Comparison of ENCODE assay signal across 8 cellular contexts in the genomic region with DNA sequence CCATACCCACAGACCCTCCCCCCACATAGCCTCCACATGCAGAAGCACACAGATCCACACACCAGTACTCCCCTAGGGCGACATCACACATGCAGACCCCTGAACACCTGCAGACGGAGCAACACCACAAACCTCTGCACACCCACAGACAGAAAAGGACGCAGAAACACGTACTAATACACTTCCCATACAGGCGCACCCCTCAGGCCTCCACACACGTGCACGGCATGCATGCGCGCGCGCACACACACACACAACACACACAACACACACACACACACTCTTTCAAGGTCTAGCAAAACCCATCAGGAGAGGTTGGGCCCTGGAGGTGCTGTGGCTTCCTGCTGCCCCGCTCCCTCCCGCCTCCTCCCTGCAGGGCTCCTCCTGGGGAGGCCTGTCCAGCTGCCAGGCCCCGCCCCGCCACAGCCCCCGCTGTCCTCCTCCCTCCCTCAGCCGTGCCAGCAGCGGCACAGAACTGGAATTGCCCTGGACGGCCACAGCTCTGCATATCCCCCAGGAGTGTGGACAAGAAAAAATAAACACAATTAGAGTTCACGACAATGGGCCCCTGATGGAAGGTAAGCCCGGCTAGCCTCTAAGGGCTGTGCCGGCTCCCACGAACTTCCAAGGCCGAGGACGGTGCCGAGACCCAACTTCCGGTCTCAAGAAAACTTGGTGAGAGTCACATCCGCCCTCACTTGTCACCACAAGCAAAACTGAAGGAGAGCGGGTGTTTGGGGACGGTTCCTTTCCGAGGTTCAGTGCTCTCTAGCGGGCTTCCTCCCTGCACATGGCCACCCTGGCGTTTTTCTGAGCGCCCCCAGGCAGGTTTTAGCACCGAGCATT. TPM values are rescaled to one million over a fixed set of nuclear protein-coding genes. Genes with fewer than 3 reads are reported as not detected.
DNase-seq lines count a peak whose midpoint lies in the region; ATAC-seq, FAIRE-seq and TF ChIP-seq lines count a peak whose summit lies in the region.

No MANE protein-coding gene starts in this region.

- peaks cover 59% of the 10 kb centered on the region for H3K36me3 Mint-ChIP-seq in CD4-positive, alpha-beta T cell (ENCODE audit: low read depth)
- H3K36me3 Mint-ChIP-seq in naive thymus-derived CD8-positive, alpha-beta T cell: peaks cover 25 to 38% (median 31%) of the 10 kb centered on the region in 3 donors
- peaks cover 32% of the 10 kb centered on the region for H3K36me3 Mint-ChIP-seq in stimulated activated naive CD8-positive, alpha-beta T cell treated with anti-CD3 and anti-CD28 coated beads, Interleukin-15, Interleukin-2, amounts not matched to agents 100 ng/mL and 50 ng/mL, for 24 hours (ENCODE audit: low read depth)

- H3K27ac ChIP-seq in CD4-positive, alpha-beta T cell (ENCODE audit: low read depth, low read length): peak overlapping the region; percentile 92
- peak overlapping the region; percentile 84 for H3K27ac ChIP-seq in fibroblast of lung (ENCODE audit: insufficient read depth, low read length)

- H3K4me1 Mint-ChIP-seq in CD4-positive, alpha-beta T cell (ENCODE audit: low read depth): peaks cover 62% of the 10 kb centered on the region
- peaks cover 32 to 61% (median 49%) of the 10 kb centered on the region in 4 donors for H3K4me1 Mint-ChIP-seq in naive thymus-derived CD8-positive, alpha-beta T cell
- H3K4me1 Mint-ChIP-seq in stimulated activated naive CD8-positive, alpha-beta T cell treated with anti-CD3 and anti-CD28 coated beads, Interleukin-15, Interleukin-2, amounts not matched to agents 100 ng/mL and 50 ng/mL, for 24 hours (ENCODE audit: low read depth): peaks cover 59% of the 10 kb centered on the region

- H3K9me3 Mint-ChIP-seq in CD4-positive, alpha-beta T cell: no peaks in the 10 kb centered on the region
- H3K9me3 Mint-ChIP-seq in naive thymus-derived CD8-positive, alpha-beta T cell: peaks cover 0 to 3% (median 0%) of the 10 kb centered on the region in 9 donors
- no peaks in the 10 kb centered on the region for H3K9me3 Mint-ChIP-seq in stimulated activated naive CD8-positive, alpha-beta T cell treated with anti-CD3 and anti-CD28 coated beads, Interleukin-15, Interleukin-2, amounts not matched to agents 100 ng/mL and 50 ng/mL, for 24 hours

- H3K4me3 ChIP-seq in fibroblast of lung (replicated peaks in 1 of 4; ENCODE audit: control extremely low read depth in 1 of 4, insufficient read depth in 1 of 4, low read depth in 3 of 4, low read length in 4 of 4): peak overlapping the region; percentile 20 to 99 (median 57)

- ATAC-seq in CD4-positive, alpha-beta T cell (ENCODE audit: poor library complexity): peak; percentile 38
- peak; percentile 74 for ATAC-seq in GM19395 (IDR thresholded peaks at IDR 0.05; ENCODE audit: unreplicated experiment)
- peak; percentile 42 for ATAC-seq in HG03520 (IDR thresholded peaks at IDR 0.05; ENCODE audit: unreplicated experiment)
- peak; percentile 45 to 60 for ATAC-seq in naive thymus-derived CD8-positive, alpha-beta T cell

- peaks cover 19% of the 10 kb centered on the region for H3K4me1 ChIP-seq in fibroblast of lung (ENCODE audit: control insufficient read depth, extremely low read depth, insufficient read depth, low read length)

- H3K27me3 Mint-ChIP-seq in CD4-positive, alpha-beta T cell: peaks cover 19% of the 10 kb centered on the region
- peaks cover 0 to 3% (median 0%) of the 10 kb centered on the region in 5 donors for H3K27me3 Mint-ChIP-seq in naive thymus-derived CD8-positive, alpha-beta T cell
- H3K27me3 Mint-ChIP-seq in stimulated activated naive CD8-positive, alpha-beta T cell treated with anti-CD3 and anti-CD28 coated beads, Interleukin-15, Interleukin-2, amounts not matched to agents 100 ng/mL and 50 ng/mL, for 24 hours: no peaks in the 10 kb centered on the region

- POLR2A ChIA-PET in CD4-positive, alpha-beta T cell (lab: Charles Lee): interaction anchor here (1.0 to 21.5 kb wide), 12 partner anchors 6 to 257 kb away, joined by 3 to 1478 read pairs (median 4); a partner anchor contains a TSS
- POLR2A ChIA-PET in naive thymus-derived CD8-positive, alpha-beta T cell (lab: Charles Lee): interaction anchor here (0.7 to 21.9 kb wide), 13 partner anchors 7 to 653 kb away, joined by 3 to 2148 read pairs (median 5); a partner anchor contains a TSS

- peak overlapping the region; percentile 98 for H3K27ac Mint-ChIP-seq in CD4-positive, alpha-beta T cell
- peak overlapping the region; percentile 91 to 99 (median 98) for H3K27ac Mint-ChIP-seq in naive thymus-derived CD8-positive, alpha-beta T cell
- H3K27ac Mint-ChIP-seq in stimulated activated naive CD8-positive, alpha-beta T cell treated with anti-CD3 and anti-CD28 coated beads, Interleukin-15, Interleukin-2, amounts not matched to agents 100 ng/mL and 50 ng/mL, for 24 hours: peak overlapping the region; percentile 99

- peak overlapping the region; percentile 87 for H3K4me3 Mint-ChIP-seq in CD4-positive, alpha-beta T cell
- H3K4me3 Mint-ChIP-seq in naive thymus-derived CD8-positive, alpha-beta T cell: peak overlapping the region; percentile 71 to 99 (median 96)
- H3K4me3 Mint-ChIP-seq in stimulated activated naive CD8-positive, alpha-beta T cell treated with anti-CD3 and anti-CD28 coated beads, Interleukin-15, Interleukin-2, amounts not matched to agents 100 ng/mL and 50 ng/mL, for 24 hours: peak overlapping the region; percentile 93

- no peaks in the 10 kb centered on the region for H3K9me3 ChIP-seq in CD4-positive, alpha-beta T cell (ENCODE audit: control insufficient read depth, low read length)
- H3K9me3 ChIP-seq in fibroblast of lung (ENCODE audit: control insufficient read depth, insufficient read depth, low read depth, low read length): no peaks in the 10 kb centered on the region

- H3K36me3 ChIP-seq in fibroblast of lung (ENCODE audit: control insufficient read depth, insufficient read depth, low read length): peaks cover 4% of the 10 kb centered on the region

- peak; percentile 65 to 81 (median 74) for DNase-seq in CD4-positive, alpha-beta T cell
- DNase-seq in RCC 7860 (ENCODE audit: low spot score): peak; percentile 67
- peak; percentile 68 for DNase-seq in activated T-helper 1 cell treated with Interleukin-2 at 50 U/mL for 16 hours (ENCODE audit: low read depth)
- peak; percentile 84 to 89 for DNase-seq in fibroblast of lung (ENCODE audit: low read depth in 2 of 2)
- DNase-seq in naive thymus-derived CD8-positive, alpha-beta T cell: peak; percentile 52 to 93 (median 86)

- peaks cover 31% of the 10 kb centered on the region for H3K79me2 ChIP-seq in fibroblast of lung (ENCODE audit: control insufficient read depth, insufficient read depth, low read length)

- CTCF ChIA-PET in CD4-positive, alpha-beta T cell (lab: Charles Lee): interaction anchor here (1.0 to 13.6 kb wide), 4 partner anchors 10 to 86 kb away, joined by 3 to 303 read pairs (median 22); no protein-coding TSS in a partner anchor

- H2AFZ ChIP-seq in fibroblast of lung (ENCODE audit: low read length): no peak overlapping the region

- peak overlapping the region; percentile 50 for H3K9ac ChIP-seq in fibroblast of lung (ENCODE audit: insufficient read depth, low read length)

- intact Hi-C loops in CD4-positive, alpha-beta T cell (cut with DNase I, micrococcal nuclease): loop anchor here in 1 of 2 experiments (1.0 kb wide), 3 partner anchors 45 to 85 kb away; no protein-coding TSS in a partner anchor

- no peak for TF ChIP-seq CTCF in CD4-positive, alpha-beta T cell (IDR thresholded peaks at IDR 0.05)
- no peak for TF ChIP-seq CTCF in fibroblast of lung (conservative IDR thresholded peaks at IDR 0.05 in 1 of 2, IDR thresholded peaks at IDR 0.05 in 1 of 2; ENCODE audit: low read depth in 1 of 2, low read length in 2 of 2)

- peak overlapping the region; percentile 95 for H3K4me2 ChIP-seq in fibroblast of lung (ENCODE audit: extremely low read depth, insufficient read depth, low read length)

- no peaks in the 10 kb centered on the region for H4K20me1 ChIP-seq in fibroblast of lung (ENCODE audit: control insufficient read depth, extremely low read depth, insufficient read depth, low read length)

- no peaks in the 10 kb centered on the region for H3K27me3 ChIP-seq in CD4-positive, alpha-beta T cell (ENCODE audit: control insufficient read depth, insufficient read depth, low read length)
- no peaks in the 10 kb centered on the region for H3K27me3 ChIP-seq in fibroblast of lung (ENCODE audit: control insufficient read depth, insufficient read depth, low read length)

- no peak for FAIRE-seq in RCC 7860 (lab: Jason Lieb, UNC)

RNA-seq across cellular contexts. Expression of a gene that starts 6.8 kb away (rescaled TPM):
- 1,000 to 10,000 TPM; 1,602 to 1,631 TPM for total RNA-seq in CD4-positive, alpha-beta T cell
- 11.6 and 16.7 TPM in 2 replicates for total RNA-seq in fibroblast of lung
- polyA plus RNA-seq in fibroblast of lung: 26.7 and 29.6 TPM in 2 replicates
- polyA plus RNA-seq in fibroblast of lung (2012): 84.1 and 85.5 TPM in 2 replicates
- polyA minus RNA-seq in fibroblast of lung (ENCODE audit: low replicate concordance): 6.7 and 10.0 TPM in 2 replicates
- total RNA-seq in naive thymus-derived CD8-positive, alpha-beta T cell: 100 to 1,000 TPM; 264 to 274 TPM
- polyA plus RNA-seq in naive thymus-derived CD8-positive, alpha-beta T cell: 100 to 1,000 TPM; 222 to 420 (median 390) TPM

Comparison
In these comparisons a context has a peak if more than half of its experiments do, and no peak if none do; other contexts are left out.
1. Peak in every context shown above with its lines: DNase-seq, ATAC-seq, H3K4me3 ChIP-seq and H3K27ac ChIP-seq.
2. RNA of a gene that starts 6.8 kb away (total RNA-seq): 1,602 to 1,631 TPM in CD4-positive, alpha-beta T cell and 264 to 274 TPM in naive thymus-derived CD8-positive, alpha-beta T cell; 11.6 to 16.7 TPM in fibroblast of lung; every median in the first group is over 10 times any median in the second.